27 cellular contexts compared by ENCODE assay signal in the genomic region with DNA sequence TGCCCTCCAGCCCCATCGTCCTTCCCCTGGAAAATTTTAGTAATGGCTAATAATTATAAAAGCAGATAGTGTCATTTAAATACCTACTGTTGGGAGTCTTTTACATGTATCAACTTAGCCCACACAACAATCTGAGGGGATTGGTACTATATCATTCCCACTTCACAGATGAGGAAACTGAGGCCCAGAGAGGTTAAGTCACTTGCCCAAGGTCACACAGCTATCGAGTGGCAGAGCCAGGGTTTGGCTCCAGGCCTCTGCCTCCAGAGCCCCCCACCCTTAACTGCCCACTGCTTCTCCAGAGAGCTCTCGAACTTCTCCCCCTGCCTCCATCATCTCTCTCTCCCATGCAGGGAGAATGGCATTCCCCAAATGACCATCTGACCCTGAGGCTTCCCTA. TPM values are rescaled to one million over a fixed set of nuclear protein-coding genes. Genes with fewer than 3 reads are reported as not detected.
"Had no signal": no experiment of that assay in that cellular context is flagged by ENCODE, and none has a peak within 500 bp of the region (broad histone marks: within the 10 kb centered on the region; RNA-seq: fewer than 3 reads in every experiment).

No MANE protein-coding gene starts in this region.

- H3K4me3 ChIP-seq: SJSA1 had no signal

- ATAC-seq: activated CD4-positive, alpha-beta T cell treated with anti-CD3 and anti-CD28 coated beads for 36 hours; activated CD4-positive, CD25-positive, alpha-beta regulatory T cell treated with anti-CD3 and anti-CD28 coated beads, Interleukin-2, amount 50 U/mL, for 24 hours; activated CD8-positive, alpha-beta T cell treated with anti-CD3 and anti-CD28 coated beads, Interleukin-2, amount 10 ng/mL, durations not matched to agents 7 days and 5 days; activated naive CD4-positive, alpha-beta T cell treated with anti-CD3 and anti-CD28 coated beads, Interleukin-2, amount 50 U/mL, for 72 hours; activated naive CD8-positive, alpha-beta T cell treated with anti-CD3 and anti-CD28 coated beads, Interleukin-2, amount 50 U/mL, for 24 hours; activated T-cell treated with anti-CD3 and anti-CD28 coated beads, Interleukin-2, amount 50 U/mL, for 4 hours; Panc1; WTC11 had no signal

- FAIRE-seq: TTC549 had no signal

- H3K27ac ChIP-seq: SJSA1 had no signal

- H3K9ac ChIP-seq: SK-N-SH had no signal

- H3K27me3 ChIP-seq: SJSA1 had no signal

- H3K9me3 ChIP-seq: SJSA1, SK-N-SH had no signal

- H3K4me2 ChIP-seq: SK-N-SH had no signal

- DNase-seq: activated CD4-positive, alpha-beta T cell treated with anti-CD3 and anti-CD28 coated beads for 36 hours; activated CD4-positive, alpha-beta T cell treated with anti-CD3 and anti-CD28 coated beads, Interleukin-2, amount 10 ng/mL, durations not matched to agents 7 days and 5 days; activated CD4-positive, alpha-beta T cell treated with anti-CD3 and anti-CD28 coated beads, Interleukin-2, amount 50 U/mL, for 48 hours; activated CD8-positive, alpha-beta T cell treated with anti-CD3 and anti-CD28 coated beads, Interleukin-2, amount 10 ng/mL, durations not matched to agents 7 days and 5 days; activated gamma-delta T cell treated with Interleukin-2 at 50 U/mL for 16 hours; activated naive CD4-positive, alpha-beta T cell treated with anti-CD3 and anti-CD28 coated beads for 36 hours; activated naive CD8-positive, alpha-beta T cell treated with anti-CD3 and anti-CD28 coated beads, Interleukin-2, amount 50 U/mL, for 24 hours; activated T-cell treated with anti-CD3 and anti-CD28 coated beads, Interleukin-2, amount 50 U/mL, for 4 hours; central memory CD4-positive, alpha-beta T cell; Karpas-422; NCI-H1105 treated with DMSO at 0.1 percent for 48 hours; NCI-H1436; NCI-H1694; NCI-H2029; NCI-H345; NCI-H524 treated with DMSO at 0.1 percent for 48 hours; SHP77 treated with DMSO at 0.1 percent for 48 hours had no signal

- H3K4me1 ChIP-seq: SJSA1 had no signal

- H3K36me3 ChIP-seq: SJSA1 had no signal

RNA-seq across cellular contexts. Expression of a gene that starts 7.4 kb away (rescaled TPM):
- total RNA-seq: activated naive CD4-positive, alpha-beta T cell treated with anti-CD3 and anti-CD28 coated beads for 36 hours; MCF 10A; NCI-H460; RPMI7951; SJSA1 had no signal
